Comparison of ENCODE assay signal across 15 cellular contexts in genomic region chr3:126932188-126932931, GRCh38. TPM values are rescaled to one million over a fixed set of nuclear protein-coding genes. Genes with fewer than 3 reads are reported as not detected.
DNase-seq lines count a peak whose midpoint lies in the region; ATAC-seq, FAIRE-seq and TF ChIP-seq lines count a peak whose summit lies in the region.
"Had no signal": no experiment of that assay in that cellular context is flagged by ENCODE, and none has a peak within 500 bp of the region (broad histone marks: within the 10 kb centered on the region; RNA-seq: fewer than 3 reads in every experiment).

No MANE protein-coding gene starts in this region.

- no peak overlapping the region for H4K8ac ChIP-seq in mesendoderm (ENCODE audit: low read depth, low read length)

- no peak overlapping the region for H2BK15ac ChIP-seq in mesendoderm (replicated peaks; ENCODE audit: low read depth)

- no CpG with 5 or more reads among the region's 13 CpGs for WGBS in mesendoderm (ENCODE audit: extremely low coverage, insufficient coverage, low lambda C conversion rate)

- no peak overlapping the region for H2BK120ac ChIP-seq in mesendoderm (ENCODE audit: low read depth, low read length)

- H3K23ac ChIP-seq in mesendoderm (ENCODE audit: low read length): no peak overlapping the region

- intact Hi-C loops in Right ventricle myocardium inferior (cut with DNase I): no loop called here
- intact Hi-C loops in left ventricle myocardium inferior (cut with micrococcal nuclease): no loop called here
- intact Hi-C loops in tibial artery (cut with DNase I; ENCODE audit: low total_unique reads): no loop called here

- peak overlapping the region; percentile 64 for H2AK5ac ChIP-seq in mesendoderm (ENCODE audit: low read length)

- DNase-seq in Right ventricle myocardium inferior (ENCODE audit: missing footprints) (no peak), left ventricle myocardium inferior (no peak), endothelial cell (ENCODE audit: low spot score) (no peak), mesendoderm (no peak), tibial artery (peak; percentile 19 to 64), D721Med (ENCODE audit: insufficient read length, low spot score) (no peak)
- DNase-seq: effector memory CD8-positive, alpha-beta T cell; GM23248; NCI-H1105; NCI-H510A had no signal

- H3K4me1 ChIP-seq in left ventricle myocardium inferior (peaks cover 38% of the 10 kb centered on the region), mesendoderm (ENCODE audit: control insufficient read depth, low read depth, low read length) (peaks cover 4% of the 10 kb centered on the region), tibial artery (peaks cover 0 to 14% (median 5%) of the 10 kb centered on the region in 4 donors)

- ATAC-seq in Right ventricle myocardium inferior (peak; percentile 44), HG03045 (IDR thresholded peaks at IDR 0.05; ENCODE audit: unreplicated experiment) (no peak), HG03378 (IDR thresholded peaks at IDR 0.05; ENCODE audit: unreplicated experiment) (no peak)
- ATAC-seq: effector memory CD8-positive, alpha-beta T cell had no signal

- no peak overlapping the region for H3K27ac Mint-ChIP-seq in endothelial cell (ENCODE audit: unreplicated experiment)
- H3K27ac Mint-ChIP-seq: effector memory CD8-positive, alpha-beta T cell; type B pancreatic cell had no signal

- H3K27me3 ChIP-seq in left ventricle myocardium inferior (ENCODE audit: low read depth) (peaks cover 35% of the 10 kb centered on the region), mesendoderm (ENCODE audit: insufficient read depth, low read length, poor library complexity) (no peaks in the 10 kb centered on the region), tibial artery (no peaks in the 10 kb centered on the region)

- H3K9ac ChIP-seq in mesendoderm (ENCODE audit: low read length): no peak overlapping the region
- H3K9ac ChIP-seq: GM23248 had no signal

- H3K27ac ChIP-seq in left ventricle myocardium inferior (replicated peaks) (no peak overlapping the region), mesendoderm (ENCODE audit: low read depth, low read length) (no peak overlapping the region), tibial artery (no peak overlapping the region)
- H3K27ac ChIP-seq: GM23248, VCaP had no signal

- peak overlapping the region; percentile 28 for H3K4me3 Mint-ChIP-seq in endothelial cell (ENCODE audit: unreplicated experiment)
- H3K4me3 Mint-ChIP-seq: effector memory CD8-positive, alpha-beta T cell; type B pancreatic cell had no signal

- no peak overlapping the region for H3K18ac ChIP-seq in mesendoderm (ENCODE audit: low read length)

- no peak for TF ChIP-seq CTCF in left ventricle myocardium inferior (IDR thresholded peaks at IDR 0.05; ENCODE audit: borderline replicate concordance)
- TF ChIP-seq CTCF in endothelial cell (IDR thresholded peaks at IDR 0.05; ENCODE audit: unreplicated experiment): no peak
- TF ChIP-seq CTCF in tibial artery (IDR thresholded peaks at IDR 0.05): no peak
- TF ChIP-seq CTCF in D721Med (IDR thresholded peaks at IDR 0.05; ENCODE audit: insufficient read depth, missing control alignments): no peak

- no peaks in the 10 kb centered on the region for H3K79me1 ChIP-seq in mesendoderm (ENCODE audit: low read length)

- peak overlapping the region; percentile 76 for H2BK5ac ChIP-seq in mesendoderm (ENCODE audit: low read length)

- H3K4me3 ChIP-seq in left ventricle myocardium inferior (no peak overlapping the region), mesendoderm (ENCODE audit: low read length) (no peak overlapping the region), tibial artery (no peak overlapping the region)
- H3K4me3 ChIP-seq: GM23248 had no signal

- H3K9me3 Mint-ChIP-seq in endothelial cell (ENCODE audit: unreplicated experiment): no peaks in the 10 kb centered on the region
- H3K9me3 Mint-ChIP-seq: effector memory CD8-positive, alpha-beta T cell; type B pancreatic cell had no signal

- peaks cover 3% of the 10 kb centered on the region for H3K36me3 Mint-ChIP-seq in endothelial cell (ENCODE audit: low read depth, unreplicated experiment)
- H3K36me3 Mint-ChIP-seq: type B pancreatic cell had no signal

- no peak for FAIRE-seq in D721Med (lab: Jason Lieb, UNC)
- FAIRE-seq: A204.1 had no signal

- no peaks in the 10 kb centered on the region for H3K79me2 ChIP-seq in mesendoderm (ENCODE audit: control insufficient read depth, insufficient read depth, low read length)

- H3K9me3 ChIP-seq in left ventricle myocardium inferior (replicated peaks) (no peaks in the 10 kb centered on the region), tibial artery (no peaks in the 10 kb centered on the region)

- no peak overlapping the region for H3K4ac ChIP-seq in mesendoderm (ENCODE audit: low read depth, low read length)

- no peak overlapping the region for H4K5ac ChIP-seq in mesendoderm (ENCODE audit: low read length)

- H3K4me1 Mint-ChIP-seq in endothelial cell (ENCODE audit: unreplicated experiment): peaks cover 15% of the 10 kb centered on the region

- H3K36me3 ChIP-seq in left ventricle myocardium inferior (no peaks in the 10 kb centered on the region), mesendoderm (ENCODE audit: control insufficient read depth, insufficient read depth, low read length) (no peaks in the 10 kb centered on the region), tibial artery (no peaks in the 10 kb centered on the region)

- H3K56ac ChIP-seq in mesendoderm (ENCODE audit: low read length): peak overlapping the region; percentile 70

- H3K4me2 ChIP-seq in mesendoderm (ENCODE audit: low read length): no peak overlapping the region

- peaks cover 8% of the 10 kb centered on the region for H3K27me3 Mint-ChIP-seq in endothelial cell (ENCODE audit: unreplicated experiment)
- H3K27me3 Mint-ChIP-seq: effector memory CD8-positive, alpha-beta T cell had no signal

RNA-seq across cellular contexts. Expression of gene PLXNA1, which starts 50.6 kb away (rescaled TPM):
- total RNA-seq in Right ventricle myocardium inferior (29.6 TPM), left ventricle myocardium inferior (26.4 TPM), endothelial cell (ENCODE audit: unreplicated experiment) (31.8 TPM)
- 23.2 TPM for polyA plus RNA-seq in mesendoderm (2013, experiment 1 of 2)
- polyA plus RNA-seq in mesendoderm (2013, experiment 2 of 2): 22.8 TPM

Comparison
In these comparisons a context has a peak if more than half of its experiments do, and no peak if none do; other contexts are left out.
1. DNase-seq: peak in tibial artery (2 of 2); none in Right ventricle myocardium inferior (single experiment), left ventricle myocardium inferior (single experiment), endothelial cell (single experiment), mesendoderm (single experiment) and D721Med (single experiment).